8 cellular contexts compared by ENCODE assay signal in the genomic region with DNA sequence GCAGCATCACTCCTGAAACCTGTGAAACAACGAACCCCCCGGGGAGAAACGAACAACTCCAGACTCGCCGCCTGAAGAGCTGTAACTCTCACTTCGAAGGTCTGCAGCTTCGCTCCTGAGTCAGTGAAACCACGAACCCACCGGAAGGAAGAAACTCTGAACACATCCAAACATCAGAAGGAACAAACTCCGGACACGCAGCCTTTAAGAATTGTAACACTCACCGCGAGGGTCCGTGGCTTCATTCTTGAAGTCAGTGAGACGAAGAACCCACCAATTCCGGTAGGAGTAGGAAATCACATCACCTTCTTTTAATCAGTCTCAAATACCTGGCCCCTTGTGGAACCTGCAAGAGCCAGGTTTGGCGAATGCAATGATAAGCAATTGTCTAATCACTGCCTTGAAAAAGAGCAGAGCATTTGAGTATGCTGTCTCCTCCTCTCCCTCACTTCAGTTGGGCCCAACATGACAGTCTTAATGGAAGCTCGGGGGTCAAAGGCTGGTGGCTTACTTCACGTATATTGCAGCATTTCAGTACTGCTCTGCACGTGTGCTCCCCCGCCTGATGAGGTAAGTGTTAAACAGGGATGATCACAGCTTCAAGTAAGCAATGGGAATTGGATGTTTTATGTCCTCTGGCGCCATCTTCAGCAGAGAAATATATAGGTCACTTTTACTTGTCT. TPM values are rescaled to one million over a fixed set of nuclear protein-coding genes. Genes with fewer than 3 reads are reported as not detected.
A peak's percentile ranks its signal among the peaks of the same experiment; 100 is the strongest.
DNase-seq lines count a peak whose midpoint lies in the region; ATAC-seq lines count a peak whose summit lies in the region.

No MANE protein-coding gene starts in this region.

- ATAC-seq in GM19467 (IDR thresholded peaks at IDR 0.05; ENCODE audit: unreplicated experiment) (peak; percentile 94), HG03520 (IDR thresholded peaks at IDR 0.05; ENCODE audit: unreplicated experiment) (peak; percentile 90)

- DNase-seq in D341Med (ENCODE audit: low spot score) (peak; percentile 75), NCI-H524 (lab: John Stamatoyannopoulos, UW) (peak; percentile 69 to 86), dermis microvascular lymphatic vessel endothelial cell (ENCODE audit: low read depth in 2 of 2) (peak; percentile 82 to 88), medulla oblongata (ENCODE audit: extremely low spot score) (peak; percentile 86)
- peak; percentile 59 to 69 for DNase-seq in activated CD4-positive, alpha-beta T cell treated with anti-CD3 and anti-CD28 coated beads for 4 hours
- peak; percentile 12 to 24 for DNase-seq in stimulated activated CD8-positive, alpha-beta memory T cell treated with anti-CD3 and anti-CD28 coated beads, Interleukin-4, amount 100 ng/mL, for 4 hours (ENCODE audit: low read depth in 2 of 2, low spot score in 1 of 2)

RNA-seq across cellular contexts. Expression of gene IRGM, which starts 0.5 kb away (rescaled TPM):
- not detected in 2 replicates for total RNA-seq in dermis microvascular lymphatic vessel endothelial cell

RNA-seq across cellular contexts. Expression of gene ZNF300, which starts 58.0 kb away (rescaled TPM):
- total RNA-seq in dermis microvascular lymphatic vessel endothelial cell, result 4.2 and 4.6 TPM in 2 replicates

Comparison
In these comparisons a context has a peak if more than half of its experiments do, and no peak if none do; other contexts are left out.
1. Peak in every context shown above with its lines: DNase-seq and ATAC-seq.
2. DNase-seq: peak in every context shown above with its lines; median percentile 86 in medulla oblongata; 85 in dermis microvascular lymphatic vessel endothelial cell; 78 in NCI-H524; 75 in D341Med; 64 in activated CD4-positive, alpha-beta T cell treated with anti-CD3 and anti-CD28 coated beads for 4 hours; 18 in stimulated activated CD8-positive, alpha-beta memory T cell treated with anti-CD3 and anti-CD28 coated beads, Interleukin-4, amount 100 ng/mL, for 4 hours.